ENCODE assay signal across 25 cellular contexts in the genomic region with DNA sequence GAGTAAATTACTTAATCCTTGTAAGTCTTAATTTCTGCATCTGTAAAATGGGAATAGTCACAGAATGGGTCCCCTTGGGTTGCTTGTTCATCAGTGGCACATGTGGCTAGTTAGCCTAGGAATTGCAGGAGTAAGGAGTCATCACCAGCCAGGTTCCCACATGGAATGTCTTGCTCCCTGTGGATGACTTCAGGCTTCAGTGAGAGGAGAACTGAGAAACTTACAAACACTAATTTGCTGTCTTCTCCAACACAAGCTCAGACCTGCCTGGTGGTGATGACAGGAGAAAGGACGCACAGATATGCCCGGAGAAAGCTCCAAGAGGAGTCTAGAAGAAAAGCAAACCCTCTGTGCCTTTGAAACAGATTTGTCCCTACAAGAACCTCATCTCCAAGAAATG.
A peak's percentile ranks its signal among the peaks of the same experiment; 100 is the strongest.
DNase-seq lines count a peak whose midpoint lies in the region; ATAC-seq, FAIRE-seq and TF ChIP-seq lines count a peak whose summit lies in the region.
"Had no signal": no experiment of that assay in that cellular context is flagged by ENCODE, and none has a peak within 500 bp of the region (broad histone marks: within the 10 kb centered on the region; RNA-seq: fewer than 3 reads in every experiment).

No MANE protein-coding gene starts in this region.

- no peaks in the 10 kb centered on the region for H3K79me2 ChIP-seq in GM23248 (ENCODE audit: insufficient read depth)
- no peaks in the 10 kb centered on the region; the same call in 1 of the 2 replicates for H3K79me2 ChIP-seq in GM12878 (ENCODE audit: control insufficient read depth, insufficient read depth, low read length)

- no peak for FAIRE-seq in GM12878 (lab: Jason Lieb, UNC)
- FAIRE-seq: small intestine had no signal

- ATAC-seq in GM12878 = no peak
- ATAC-seq in gastrocnemius medialis = no peak
- no peak for ATAC-seq in HG03108 (IDR thresholded peaks at IDR 0.05; ENCODE audit: unreplicated experiment)
- ATAC-seq in left cardiac atrium = no peak
- ATAC-seq: HCT116, Right ventricle myocardium inferior had no signal

- SMC1A ChIA-PET in GM12878 (lab: Charles Lee; ENCODE audit: uncharacterized antibody, unreplicated experiment) = interaction anchor here (1.3 to 12.8 kb wide), 6 partner anchors 14 to 63 kb away, joined by 3 to 202 read pairs (median 56); no protein-coding TSS in a partner anchor

- TF ChIP-seq CTCF in AG10803 (conservative IDR thresholded peaks at IDR 0.05; ENCODE audit: low read length) (no peak), GM12878 (IDR thresholded peaks at IDR 0.05 in 2 of 3, conservative IDR thresholded peaks at IDR 0.05 in 1 of 3; ENCODE audit: control insufficient read depth in 2 of 3, extremely low read depth in 1 of 3, insufficient read depth in 1 of 3, low read depth in 3 of 3, low read length in 3 of 3) (no peak), gastrocnemius medialis (IDR thresholded peaks at IDR 0.05 in 4 of 5, conservative IDR thresholded peaks at IDR 0.05 in 1 of 5) (no peak)

- intact Hi-C loops in GM12878 (cut with micrococcal nuclease; ENCODE audit: unreplicated experiment) = loop anchor here (5.0 kb wide), 1 partner anchor 42 kb away; no protein-coding TSS in a partner anchor
- intact Hi-C loops in gastrocnemius medialis (cut with DNase I; ENCODE audit: low total_unique reads) = no loop called here
- intact Hi-C loops in left cardiac atrium (cut with DNase I) = no loop called here

- H3K4me1 ChIP-seq in GM23248 (ENCODE audit: insufficient read depth) = peaks cover 25% of the 10 kb centered on the region
- peaks cover 5% of the 10 kb centered on the region; the same call in 1 of the 2 replicates for H3K4me1 ChIP-seq in GM12878 (ENCODE audit: control insufficient read depth, insufficient read depth, low read length)
- H3K4me1 ChIP-seq in gastrocnemius medialis = no peaks in the 10 kb centered on the region
- H3K4me1 ChIP-seq: Caco-2, esophagus muscularis mucosa, uterus had no signal

- H3K27me3 ChIP-seq in GM23248 (replicated peaks; ENCODE audit: insufficient read depth) (no peaks in the 10 kb centered on the region), GM12878 (replicated peaks in 1 of 2; ENCODE audit: control insufficient read depth in 2 of 2, insufficient read depth in 2 of 2, low read length in 1 of 2) (no peaks in the 10 kb centered on the region), gastrocnemius medialis (no peaks in the 10 kb centered on the region)
- H3K27me3 ChIP-seq: BLaER1 treated with 17β-estradiol and CSF1 and Interleukin-3, amounts not matched to agents 10 nM and 100 nM; testis; uterus had no signal

- POLR2A ChIA-PET in GM12878 (lab: Charles Lee) = interaction anchor here (0.6 to 2.9 kb wide), 3 partner anchors 13 to 40 kb away, joined by 3 to 12 read pairs (median 6); no protein-coding TSS in a partner anchor

- no peaks in the 10 kb centered on the region for H3K9me3 ChIP-seq in GM23248 (ENCODE audit: low read depth)
- peaks cover 2% of the 10 kb centered on the region; the same call in 2 of the 3 replicates for H3K9me3 ChIP-seq in GM12878 (replicated peaks; ENCODE audit: control insufficient read depth, insufficient read depth, low read length)
- H3K9me3 ChIP-seq in gastrocnemius medialis = no peaks in the 10 kb centered on the region
- H3K9me3 ChIP-seq: Caco-2, esophagus muscularis mucosa, testis, uterus had no signal

- H2AFZ ChIP-seq in GM23248 = no peak overlapping the region
- no peak overlapping the region for H2AFZ ChIP-seq in GM12878 (ENCODE audit: control insufficient read depth, low read depth, low read length)

- no peak overlapping the region for H3K27ac ChIP-seq in GM23248
- H3K27ac ChIP-seq in GM12878 (ENCODE audit: control insufficient read depth, insufficient read depth) = no peak overlapping the region
- no peak overlapping the region for H3K27ac ChIP-seq in gastrocnemius medialis
- H3K27ac ChIP-seq: BLaER1 treated with 17β-estradiol and CSF1 and Interleukin-3, amounts not matched to agents 10 nM and 100 nM; esophagus muscularis mucosa; testis; uterus had no signal

- TF ChIP-seq POLR2A in GM12878 (IDR thresholded peaks at IDR 0.05; ENCODE audit: low read depth, low read length) (no peak), gastrocnemius medialis (IDR thresholded peaks at IDR 0.05) (no peak)

- DNase-seq in AG10803 (ENCODE audit: low read depth) (peak; percentile 73), GM23248 (peak; percentile 37), GM12878 (ENCODE audit: low read depth, low spot score) (no peak), islet precursor cell (peak; percentile 55), hypothalamus (lab: John Stamatoyannopoulos, UW) (no peak), gastrocnemius medialis (no peak), left cardiac atrium (no peak)
- DNase-seq: activated B cell treated with CpG ODN at 0.5 μM for 24 hours; activated CD4-positive, alpha-beta T cell treated with anti-CD3 and anti-CD28 coated beads, Interleukin-2, amount 50 U/mL, for 48 hours; activated CD8-positive, alpha-beta memory T cell treated with anti-CD3 and anti-CD28 coated beads, Interleukin-2, amount 50 U/mL, for 48 hours; activated naive CD8-positive, alpha-beta T cell treated with anti-CD3 and anti-CD28 coated beads, Interleukin-2, amount 10 ng/mL, durations not matched to agents 7 days and 5 days; Caco-2; DND-41; NCI-H1105 treated with DMSO at 0.1 percent for 48 hours; NCI-H2081 treated with DMSO at 0.1 percent for 48 hours; small intestine; stimulated activated CD4-positive, alpha-beta T cell treated with anti-CD3 and anti-CD28 coated beads, Interleukin-2, amount 100 ng/mL, for 24 hours; T-helper 9 cell; testis; uterus had no signal

- TF ChIP-seq RAD21 in GM12878 (IDR thresholded peaks at IDR 0.05; ENCODE audit: insufficient read depth, low read depth, low read length) = no peak

- H3K4me3 ChIP-seq in AG10803 (ENCODE audit: low read length) (no peak overlapping the region), GM23248 (no peak overlapping the region), GM12878 (no peak overlapping the region), gastrocnemius medialis (no peak overlapping the region)
- H3K4me3 ChIP-seq: BLaER1 treated with 17β-estradiol and CSF1 and Interleukin-3, amounts not matched to agents 10 nM and 100 nM; esophagus muscularis mucosa; testis; uterus had no signal

- H3F3A ChIP-seq in GM23248 (ENCODE audit: insufficient read depth) = peaks cover 33% of the 10 kb centered on the region

- BruUV-seq in GM12878 (replicated peaks; lab: Mats Ljungman, UMichigan) = TSS peak; percentile 35

- no peak for TF ChIP-seq EP300 in GM12878 (IDR thresholded peaks at IDR 0.05; ENCODE audit: borderline replicate concordance in 1 of 2, control insufficient read depth in 1 of 2, low read depth in 2 of 2, low read length in 2 of 2)

- RAD21 ChIA-PET in GM12878 (lab: Charles Lee; ENCODE audit: unreplicated experiment) = interaction anchor here (1.0 to 9.2 kb wide), 8 partner anchors 14 to 215 kb away, joined by 4 to 78 read pairs (median 8); a partner anchor contains a TSS

- CTCF ChIA-PET in GM12878 (lab: Yijun Ruan, JAX) = interaction anchor here (1.5 to 4.9 kb wide), 3 partner anchors 13 to 215 kb away, joined by 3 to 27 read pairs (median 6); a partner anchor contains a TSS

- in situ Hi-C loops in GM23248 (cut with MboI) (no loop called here), GM12878 (cut with MboI) (no loop called here), gastrocnemius medialis (cut with MboI; ENCODE audit: low sequenced_read_pairs in 4 of 4) (no loop called here)

- no peaks in the 10 kb centered on the region; the same call in 1 of the 2 replicates for H3K9me2 ChIP-seq in GM23248 (ENCODE audit: insufficient read depth)

- no peaks in the 10 kb centered on the region for H3K36me3 ChIP-seq in GM23248 (ENCODE audit: low read depth)
- H3K36me3 ChIP-seq in GM12878 (ENCODE audit: control insufficient read depth in 2 of 2, insufficient read depth in 2 of 2, low read length in 1 of 2) = peaks cover 15 to 44% of the 10 kb centered on the region in 2 experiments
- H3K36me3 ChIP-seq in gastrocnemius medialis = no peaks in the 10 kb centered on the region
- H3K36me3 ChIP-seq: esophagus muscularis mucosa, uterus had no signal

- 42 to 54% methylated on average over 2 of the region's 2 CpGs for WGBS in GM23248 (ENCODE audit: low coverage in 1 of 2, low lambda C conversion rate in 2 of 2, missing lambda C conversion rate in 2 of 2), 2 experiments
- 100% methylated on average over 2 of the region's 2 CpGs for WGBS in GM12878 (ENCODE audit: insufficient coverage, insufficient replicate concordance, low lambda C conversion rate, missing lambda C conversion rate)

- H3K9ac ChIP-seq in GM23248 (no peak overlapping the region), GM12878 (ENCODE audit: control insufficient read depth, insufficient read depth, low read length) (no peak overlapping the region)
- H3K9ac ChIP-seq: BLaER1 treated with 17β-estradiol and CSF1 and Interleukin-3, amounts not matched to agents 10 nM and 100 nM had no signal

- H3K4me2 ChIP-seq in GM23248 (ENCODE audit: unreplicated experiment) (no peak overlapping the region), GM12878 (ENCODE audit: control insufficient read depth, insufficient read depth) (no peak overlapping the region)
- H3K4me2 ChIP-seq: BLaER1 treated with 17β-estradiol and CSF1 and Interleukin-3, amounts not matched to agents 10 nM and 100 nM had no signal

- no peaks in the 10 kb centered on the region for H4K20me1 ChIP-seq in GM23248 (ENCODE audit: insufficient read depth)
- no peaks in the 10 kb centered on the region for H4K20me1 ChIP-seq in GM12878 (ENCODE audit: control insufficient read depth, insufficient read depth)

TF ChIP-seq in GM12878, 131 proteins besides CTCF, POLR2A, EP300 and RAD21:
- TF ChIP-seq IKZF1 (conservative IDR thresholded peaks at IDR 0.05) (peak; percentile 35; the same call in 1 of the 2 replicates), IKZF2 (IDR thresholded peaks at IDR 0.05) (0 out of 4 replicates have a peak, but pooled peaks of 1 of the 2 experiments have one; percentile 25), MYC (IDR thresholded peaks at IDR 0.05; ENCODE audit: insufficient read depth, insufficient read length, insufficient replicate concordance, low read length, severe bottlenecking) (no peak)
TF ChIP-seq in GM12878: peak in this region for 2.

Comparison
In these comparisons a context has a peak if more than half of its experiments do, and no peak if none do; other contexts are left out.
1. DNase-seq: peak in AG10803 (single experiment), GM23248 (single experiment) and islet precursor cell (single experiment); none in GM12878 (single experiment), hypothalamus (0 of 51), gastrocnemius medialis (0 of 2) and left cardiac atrium (single experiment).